ENCODE assay signal across 12 cellular contexts in the genomic region with DNA sequence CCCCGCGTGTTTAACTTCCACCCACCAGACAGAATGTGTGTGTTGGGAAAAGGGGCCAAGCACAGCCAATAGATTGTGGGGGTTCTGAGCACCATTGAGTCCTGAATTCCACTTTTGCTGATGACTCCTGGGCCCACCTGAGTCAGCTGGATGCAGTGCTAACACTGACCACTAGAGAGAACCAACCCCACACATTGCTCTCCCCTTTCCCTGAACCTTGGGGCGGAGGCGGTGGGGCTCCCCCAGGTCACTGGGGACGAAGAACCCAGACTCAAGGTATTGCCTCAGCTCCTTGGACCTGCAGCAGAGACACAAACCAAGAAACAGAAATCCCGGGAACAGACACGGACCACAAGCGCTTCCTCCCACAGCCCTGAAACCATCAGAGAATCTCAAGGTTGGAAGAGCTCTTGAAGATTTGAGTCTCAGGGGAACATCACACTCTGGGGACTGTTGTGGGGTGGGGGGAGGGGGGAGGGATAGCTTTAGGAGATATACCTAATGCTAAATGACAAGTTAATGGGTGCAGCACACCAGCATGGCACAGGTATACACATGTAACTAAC. TPM values are rescaled to one million over a fixed set of nuclear protein-coding genes. Genes with fewer than 3 reads are reported as not detected.
A peak's percentile ranks its signal among the peaks of the same experiment; 100 is the strongest.
DNase-seq lines count a peak whose midpoint lies in the region; ATAC-seq, FAIRE-seq and TF ChIP-seq lines count a peak whose summit lies in the region.
"Not testable (repeated sequence)": the region's sequence is repeated elsewhere in the genome, so short reads cannot be mapped to it uniquely, and the experiment has no call there.
"Had no signal": no experiment of that assay in that cellular context is flagged by ENCODE, and none has a peak within 500 bp of the region (broad histone marks: within the 10 kb centered on the region; RNA-seq: fewer than 3 reads in every experiment).

No MANE protein-coding gene starts in this region.

- not testable (repeated sequence) for FAIRE-seq in GM12878 (lab: Jason Lieb, UNC)

- not testable (repeated sequence) for H3K4me3 Mint-ChIP-seq in GM23338, naive B cell

- in situ Hi-C loops in GM12878 (cut with MboI) = not testable (repeated sequence)

- ATAC-seq in GM23338 (peak; percentile 92), GM12878 (peak; percentile 94), naive B cell (ENCODE audit: low read depth in 2 of 2) (peak; percentile 25 to 37)

- TF ChIP-seq CTCF in GM23338 (conservative IDR thresholded peaks at IDR 0.05; ENCODE audit: low read depth in 2 of 2) (peak; percentile 0 to 51; a peak in 2 of 4 replicates), SK-N-SH (IDR thresholded peaks at IDR 0.05) (0 out of 2 replicates have a peak, but pooled peaks have one; percentile 7)
- not testable (repeated sequence) for TF ChIP-seq CTCF in GM12878 (IDR thresholded peaks at IDR 0.05 in 2 of 3, conservative IDR thresholded peaks at IDR 0.05 in 1 of 3; ENCODE audit: control insufficient read depth in 2 of 3, extremely low read depth in 1 of 3, insufficient read depth in 1 of 3, low read depth in 3 of 3, low read length in 3 of 3)

- not testable (repeated sequence) for H3K4me2 ChIP-seq in GM23338; SK-N-SH; GM12878 (ENCODE audit: control insufficient read depth, insufficient read depth)

- not testable (repeated sequence) for H3K9me3 ChIP-seq in SK-N-SH; GM12878 (replicated peaks; ENCODE audit: control insufficient read depth, insufficient read depth, low read length)

- peak overlapping the region; percentile 66; the same call in 1 of the 2 replicates for H3K27ac Mint-ChIP-seq in GM23338
- H3K27ac Mint-ChIP-seq in naive B cell = not testable (repeated sequence)

- not testable (repeated sequence) for H3K4me1 ChIP-seq in GM23338 (ENCODE audit: insufficient read depth); SK-N-SH (ENCODE audit: control insufficient read depth in 1 of 2, insufficient read depth in 2 of 2, low read depth in 1 of 2, low read length in 1 of 2); GM12878 (ENCODE audit: control insufficient read depth, insufficient read depth, low read length)

- not testable (repeated sequence) for TF ChIP-seq RAD21 in SK-N-SH (IDR thresholded peaks at IDR 0.05; ENCODE audit: low read length); GM12878 (IDR thresholded peaks at IDR 0.05; ENCODE audit: insufficient read depth, low read depth, low read length)

- not testable (repeated sequence) for H3K9me2 ChIP-seq in GM23338 (ENCODE audit: insufficient read depth); SK-N-SH

- H3K36me3 ChIP-seq in GM23338 (ENCODE audit: insufficient read depth); SK-N-SH (replicated peaks in 1 of 2; ENCODE audit: control insufficient read depth in 1 of 2, insufficient read depth in 2 of 2, low read length in 1 of 2); GM12878 (ENCODE audit: control insufficient read depth in 2 of 2, insufficient read depth in 2 of 2, low read length in 1 of 2): not testable (repeated sequence)

- not testable (repeated sequence) for H3K27me3 ChIP-seq in GM23338 (ENCODE audit: insufficient read depth); SK-N-SH (ENCODE audit: insufficient read depth); GM12878 (replicated peaks in 1 of 2; ENCODE audit: control insufficient read depth in 2 of 2, insufficient read depth in 2 of 2, low read length in 1 of 2)

- not testable (repeated sequence) for H3K79me2 ChIP-seq in GM23338 (replicated peaks; ENCODE audit: insufficient read depth); SK-N-SH (ENCODE audit: insufficient read depth); GM12878 (ENCODE audit: control insufficient read depth, insufficient read depth, low read length)

- TF ChIP-seq EP300 in SK-N-SH (IDR thresholded peaks at IDR 0.05; ENCODE audit: borderline replicate concordance in 1 of 2, low read depth in 1 of 2, low read length in 1 of 2); GM12878 (IDR thresholded peaks at IDR 0.05; ENCODE audit: borderline replicate concordance in 1 of 2, control insufficient read depth in 1 of 2, low read depth in 2 of 2, low read length in 2 of 2): not testable (repeated sequence)

- RAD21 ChIA-PET in GM12878 (lab: Charles Lee; ENCODE audit: unreplicated experiment) = not testable (repeated sequence)

- H2AFZ ChIP-seq in GM23338; SK-N-SH (ENCODE audit: low read depth); GM12878 (ENCODE audit: control insufficient read depth, low read depth, low read length): not testable (repeated sequence)

- TF ChIP-seq POLR2A in GM12878 (IDR thresholded peaks at IDR 0.05; ENCODE audit: low read depth, low read length) = not testable (repeated sequence)

- not testable (repeated sequence) for H3K4me1 Mint-ChIP-seq in GM23338, naive B cell

- CTCF ChIA-PET in SK-N-SH (lab: Yijun Ruan, JAX) = interaction anchor here (0.6 to 0.7 kb wide), 2 partner anchors 8 to 44 kb away, joined by 3 to 4 read pairs; no protein-coding TSS in a partner anchor
- CTCF ChIA-PET in GM12878 (lab: Yijun Ruan, JAX) = interaction anchor here (0.6 to 1.4 kb wide), 5 partner anchors 8 to 259 kb away, joined by 3 to 6 read pairs (median 4); no protein-coding TSS in a partner anchor

- SMC1A ChIA-PET in GM12878 (lab: Charles Lee; ENCODE audit: uncharacterized antibody, unreplicated experiment) = interaction anchor here (0.6 kb wide), 1 partner anchor 74 kb away, joined by 3 read pairs; no protein-coding TSS in a partner anchor

- BruUV-seq in GM12878 (replicated peaks; lab: Mats Ljungman, UMichigan) = not testable (repeated sequence)

- H3K4me3 ChIP-seq in GM23338; SK-N-SH (ENCODE audit: low read depth in 2 of 2, low read length in 1 of 2); GM12878: not testable (repeated sequence)

- DNase-seq in GM23338 (ENCODE audit: low spot score); SK-N-SH; GM12878 (ENCODE audit: low read depth, low spot score); naive B cell: not testable (repeated sequence)

- not testable (repeated sequence) for H3K27me3 Mint-ChIP-seq in GM23338 (ENCODE audit: insufficient read depth, low read depth, poor library complexity)
- peaks cover 0 to 12% (median 7%) of the 10 kb centered on the region in 3 donors for H3K27me3 Mint-ChIP-seq in naive B cell

- not testable (repeated sequence) for H3K27ac ChIP-seq in GM23338 (ENCODE audit: low read depth); SK-N-SH (ENCODE audit: low read depth in 2 of 2, low read length in 1 of 2); GM12878 (ENCODE audit: control insufficient read depth, insufficient read depth)

- not testable (repeated sequence) for H3K9ac ChIP-seq in SK-N-SH; GM12878 (ENCODE audit: control insufficient read depth, insufficient read depth, low read length)

- WGBS in SK-N-SH (ENCODE audit: low lambda C conversion rate) = 70% methylated on average over 4 of the region's 8 CpGs
- 23% methylated on average over 6 of the region's 8 CpGs for WGBS in GM12878 (ENCODE audit: insufficient coverage, insufficient replicate concordance, low lambda C conversion rate, missing lambda C conversion rate)

- H3K36me3 Mint-ChIP-seq in GM23338 (ENCODE audit: low read depth); naive B cell: not testable (repeated sequence)

- POLR2A ChIA-PET in SK-N-SH (lab: Yijun Ruan, JAX); GM12878 (lab: Charles Lee): not testable (repeated sequence)

- not testable (repeated sequence) for H4K20me1 ChIP-seq in GM23338 (replicated peaks; ENCODE audit: insufficient read depth); SK-N-SH (ENCODE audit: insufficient read depth); GM12878 (ENCODE audit: control insufficient read depth, insufficient read depth)

- H3F3A ChIP-seq in GM23338 (replicated peaks; ENCODE audit: low read depth); SK-N-SH (replicated peaks; ENCODE audit: insufficient read depth): not testable (repeated sequence)

- not testable (repeated sequence) for H3K9me3 Mint-ChIP-seq in GM23338, naive B cell

- intact Hi-C loops in GM12878 (cut with micrococcal nuclease; ENCODE audit: unreplicated experiment) = not testable (repeated sequence)

RNA-seq across cellular contexts. Expression of gene CSH2, which starts 0.7 kb away (rescaled TPM):
- not detected in 2 replicates for total RNA-seq in GM23338 (2014; rRNA removed; shearing (Covaris generic))
- polyA plus RNA-seq in GM23338 (2016; fragmentation: Nextera tagmentation; extraction: Ambion mirVana) = 0.37 and 0.43 TPM in 2 replicates
- not detected in 2 replicates for polyA plus RNA-seq in SK-N-SH (2012; rRNA removed)
- not detected in 2 replicates for polyA plus RNA-seq in SK-N-SH (2012; cell fraction: cytosol; rRNA removed)
- polyA plus RNA-seq in SK-N-SH (2012; cell fraction: nucleus; rRNA removed) = not detected in 2 replicates
- not detected in 2 replicates for total RNA-seq in GM12878 (2013; cell fraction: nucleolus; rRNA removed)
- not detected in 2 replicates for total RNA-seq in GM12878 (2014; rRNA removed)
- total RNA-seq in GM12878 (2014; rRNA removed; fragmentation: Illumina TruSeq; extraction: Trizol) = not detected in 2 replicates
- total RNA-seq in GM12878 (2021) = not detected in 2 replicates
- polyA plus RNA-seq in GM12878 (2011; ENCODE audit: low read depth) = not detected
- polyA plus RNA-seq in GM12878 (2011; rRNA removed) = not detected in 2 replicates
- polyA plus RNA-seq in GM12878 (2011; cell fraction: cytosol; rRNA removed) = not detected in 2 replicates
- polyA plus RNA-seq in GM12878 (2011; cell fraction: nucleus; rRNA removed) = not detected in 2 replicates
- not detected in 2 replicates for polyA plus RNA-seq in GM12878 (2012)
- polyA plus RNA-seq in GM12878 (2014; fragmentation: Illumina TruSeq; extraction: Trizol) = not detected in 2 replicates
- not detected for polyA plus RNA-seq in GM12878 (2014; fragmentation: Nextera tagmentation; extraction: Ambion mirVana)
- polyA plus RNA-seq in GM12878 (2014; rRNA removed) = not detected in 2 replicates
- polyA plus RNA-seq in GM12878 (2016; fragmentation: Nextera tagmentation; extraction: Ambion mirVana) = not detected
- not detected in 2 replicates for polyA minus RNA-seq in GM12878 (2011; rRNA and poly(A)+ RNA removed)
- polyA minus RNA-seq in GM12878 (2011; cell fraction: cytosol; rRNA and poly(A)+ RNA removed) = not detected in 2 replicates
- not detected in 2 replicates for polyA minus RNA-seq in GM12878 (2011; cell fraction: nucleus; rRNA and poly(A)+ RNA removed)
- polyA plus RNA-seq in naive B cell (ENCODE audit: low read depth in 6 of 6) = not detected
- total RNA-seq: CD4-positive, alpha-beta T cell; Daoy; G401; GM23248; Right ventricle myocardium inferior; RPMI7951; SJCRH30 had no signal
- polyA plus RNA-seq: AG04450, GM23248 had no signal

RNA-seq across cellular contexts. Expression of gene GH2, which starts 7.6 kb away (rescaled TPM):
- 0.27 and 0.59 TPM in 2 replicates for total RNA-seq in GM23338 (2014; rRNA removed; shearing (Covaris generic))
- polyA plus RNA-seq in GM23338 (2016; fragmentation: Nextera tagmentation; extraction: Ambion mirVana) (2.3 TPM in 2 replicates), SK-N-SH (2012; rRNA removed) (not detected in 2 replicates), GM12878 (2011; rRNA removed) (not detected in 2 replicates), GM12878 (2014; fragmentation: Illumina TruSeq; extraction: Trizol) (not detected in 2 replicates), GM12878 (2014; fragmentation: Nextera tagmentation; extraction: Ambion mirVana) (not detected), GM12878 (2014; rRNA removed) (not detected in 2 replicates), GM12878 (2016; fragmentation: Nextera tagmentation; extraction: Ambion mirVana) (not detected), naive B cell (ENCODE audit: low read depth in 6 of 6) (not detected)
- polyA plus RNA-seq in SK-N-SH (2012; cell fraction: cytosol; rRNA removed) = not detected in 2 replicates
- polyA plus RNA-seq in SK-N-SH (2012; cell fraction: nucleus; rRNA removed) = not detected in 2 replicates
- total RNA-seq in GM12878 (2013; cell fraction: nucleolus; rRNA removed) = not detected in 2 replicates
- total RNA-seq in GM12878 (2014; rRNA removed) (not detected in 2 replicates), GM12878 (2014; rRNA removed; fragmentation: Illumina TruSeq; extraction: Trizol) (not detected in 2 replicates), GM12878 (2021) (not detected in 2 replicates)
- not detected for polyA plus RNA-seq in GM12878 (2011; ENCODE audit: low read depth)
- not detected in 2 replicates for polyA plus RNA-seq in GM12878 (2011; cell fraction: cytosol; rRNA removed)
- polyA plus RNA-seq in GM12878 (2011; cell fraction: nucleus; rRNA removed) = not detected in 2 replicates
- not detected in 2 replicates for polyA plus RNA-seq in GM12878 (2012)
- polyA minus RNA-seq in GM12878 (2011; rRNA and poly(A)+ RNA removed) = not detected in 2 replicates
- polyA minus RNA-seq in GM12878 (2011; cell fraction: cytosol; rRNA and poly(A)+ RNA removed) = not detected in 2 replicates
- polyA minus RNA-seq in GM12878 (2011; cell fraction: nucleus; rRNA and poly(A)+ RNA removed) = not detected in 2 replicates
- total RNA-seq: CD4-positive, alpha-beta T cell; Daoy; G401; GM23248; Right ventricle myocardium inferior; RPMI7951; SJCRH30 had no signal
- polyA plus RNA-seq: AG04450, GM23248 had no signal

RNA-seq across cellular contexts. Expression of gene CSH1, which starts 22.2 kb away (rescaled TPM):
- total RNA-seq in GM23338 (2014; rRNA removed; shearing (Covaris generic)) = not detected in 2 replicates
- polyA plus RNA-seq in GM23338 (2016; fragmentation: Nextera tagmentation; extraction: Ambion mirVana) (0.68 TPM in 1 of 2 replicates, not detected in the other), SK-N-SH (2012; rRNA removed) (not detected in 2 replicates), GM12878 (2011; rRNA removed) (not detected in 2 replicates), GM12878 (2014; fragmentation: Illumina TruSeq; extraction: Trizol) (not detected in 2 replicates), GM12878 (2014; fragmentation: Nextera tagmentation; extraction: Ambion mirVana) (not detected), GM12878 (2014; rRNA removed) (not detected in 2 replicates), GM12878 (2016; fragmentation: Nextera tagmentation; extraction: Ambion mirVana) (not detected), naive B cell (ENCODE audit: low read depth in 6 of 6) (not detected)
- polyA plus RNA-seq in SK-N-SH (2012; cell fraction: cytosol; rRNA removed) = not detected in 2 replicates
- polyA plus RNA-seq in SK-N-SH (2012; cell fraction: nucleus; rRNA removed) = not detected in 2 replicates
- total RNA-seq in GM12878 (2013; cell fraction: nucleolus; rRNA removed) = not detected in 2 replicates
- total RNA-seq in GM12878 (2014; rRNA removed) (not detected in 2 replicates), GM12878 (2014; rRNA removed; fragmentation: Illumina TruSeq; extraction: Trizol) (not detected in 2 replicates), GM12878 (2021) (not detected in 2 replicates)
- not detected for polyA plus RNA-seq in GM12878 (2011; ENCODE audit: low read depth)
- polyA plus RNA-seq in GM12878 (2011; cell fraction: cytosol; rRNA removed) = not detected in 2 replicates
- polyA plus RNA-seq in GM12878 (2011; cell fraction: nucleus; rRNA removed) = not detected in 2 replicates
- not detected in 2 replicates for polyA plus RNA-seq in GM12878 (2012)
- not detected in 2 replicates for polyA minus RNA-seq in GM12878 (2011; rRNA and poly(A)+ RNA removed)
- polyA minus RNA-seq in GM12878 (2011; cell fraction: cytosol; rRNA and poly(A)+ RNA removed) = not detected in 2 replicates
- polyA minus RNA-seq in GM12878 (2011; cell fraction: nucleus; rRNA and poly(A)+ RNA removed) = not detected in 2 replicates
- total RNA-seq: CD4-positive, alpha-beta T cell; Daoy; G401; GM23248; Right ventricle myocardium inferior; RPMI7951; SJCRH30 had no signal
- polyA plus RNA-seq: AG04450, GM23248 had no signal

RNA-seq across cellular contexts. Expression of gene SMARCD2, which starts 31.7 kb away (rescaled TPM):
- 121 and 133 TPM in 2 replicates for total RNA-seq in GM23338 (2014; rRNA removed; shearing (Covaris generic))
- polyA plus RNA-seq in GM23338 (2016; fragmentation: Nextera tagmentation; extraction: Ambion mirVana) (34.9 and 36.4 TPM in 2 replicates), SK-N-SH (2012; rRNA removed) (89.1 and 106 TPM in 2 replicates), GM12878 (2011; rRNA removed) (33.4 and 78.4 TPM in 2 replicates), GM12878 (2014; fragmentation: Illumina TruSeq; extraction: Trizol) (56.1 and 71.5 TPM in 2 replicates), GM12878 (2014; fragmentation: Nextera tagmentation; extraction: Ambion mirVana) (1 to 10 TPM; 2.4 to 5.6 TPM), GM12878 (2014; rRNA removed) (72.7 and 80.6 TPM in 2 replicates), GM12878 (2016; fragmentation: Nextera tagmentation; extraction: Ambion mirVana) (10 to 100 TPM; 13.7 to 47.8 TPM), naive B cell (ENCODE audit: low read depth in 6 of 6) (100 to 1,000 TPM in 2 of 6 donors, 10 to 100 TPM in 4; 62.0 to 142 (median 95.1) TPM)
- polyA plus RNA-seq in SK-N-SH (2012; cell fraction: cytosol; rRNA removed) = 62.3 and 82.2 TPM in 2 replicates
- polyA plus RNA-seq in SK-N-SH (2012; cell fraction: nucleus; rRNA removed) = 84.7 and 121 TPM in 2 replicates
- 50.6 and 66.0 TPM in 2 replicates for total RNA-seq in GM12878 (2013; cell fraction: nucleolus; rRNA removed)
- total RNA-seq in GM12878 (2014; rRNA removed) (111 and 112 TPM in 2 replicates), GM12878 (2014; rRNA removed; fragmentation: Illumina TruSeq; extraction: Trizol) (53.4 and 55.6 TPM in 2 replicates), GM12878 (2021) (95.3 and 97.9 TPM in 2 replicates)
- polyA plus RNA-seq in GM12878 (2011; ENCODE audit: low read depth) = 34.4 TPM
- polyA plus RNA-seq in GM12878 (2011; cell fraction: cytosol; rRNA removed) = 64.8 and 68.5 TPM in 2 replicates
- polyA plus RNA-seq in GM12878 (2011; cell fraction: nucleus; rRNA removed) = 115 and 124 TPM in 2 replicates
- 58.5 and 59.6 TPM in 2 replicates for polyA plus RNA-seq in GM12878 (2012)
- polyA minus RNA-seq in GM12878 (2011; rRNA and poly(A)+ RNA removed) = 70.7 and 72.3 TPM in 2 replicates
- polyA minus RNA-seq in GM12878 (2011; cell fraction: cytosol; rRNA and poly(A)+ RNA removed) = 20.0 and 38.9 TPM in 2 replicates
- 44.1 and 77.4 TPM in 2 replicates for polyA minus RNA-seq in GM12878 (2011; cell fraction: nucleus; rRNA and poly(A)+ RNA removed)

RNA-seq across cellular contexts. Expression of gene CSHL1, which starts 36.9 kb away (rescaled TPM):
- not detected in 2 replicates for total RNA-seq in GM23338 (2014; rRNA removed; shearing (Covaris generic))
- polyA plus RNA-seq in GM23338 (2016; fragmentation: Nextera tagmentation; extraction: Ambion mirVana) (0.44 TPM in 1 of 2 replicates, not detected in the other), SK-N-SH (2012; rRNA removed) (not detected in 2 replicates), GM12878 (2011; rRNA removed) (not detected in 2 replicates), GM12878 (2014; fragmentation: Illumina TruSeq; extraction: Trizol) (not detected in 2 replicates), GM12878 (2014; fragmentation: Nextera tagmentation; extraction: Ambion mirVana) (not detected), GM12878 (2014; rRNA removed) (not detected in 2 replicates), GM12878 (2016; fragmentation: Nextera tagmentation; extraction: Ambion mirVana) (not detected), naive B cell (ENCODE audit: low read depth in 6 of 6) (not detected)
- not detected in 2 replicates for polyA plus RNA-seq in SK-N-SH (2012; cell fraction: cytosol; rRNA removed)
- polyA plus RNA-seq in SK-N-SH (2012; cell fraction: nucleus; rRNA removed) = not detected in 2 replicates
- not detected in 2 replicates for total RNA-seq in GM12878 (2013; cell fraction: nucleolus; rRNA removed)
- total RNA-seq in GM12878 (2014; rRNA removed) (not detected in 2 replicates), GM12878 (2014; rRNA removed; fragmentation: Illumina TruSeq; extraction: Trizol) (not detected in 2 replicates), GM12878 (2021) (not detected in 2 replicates)
- polyA plus RNA-seq in GM12878 (2011; ENCODE audit: low read depth) = not detected
- not detected in 2 replicates for polyA plus RNA-seq in GM12878 (2011; cell fraction: cytosol; rRNA removed)
- polyA plus RNA-seq in GM12878 (2011; cell fraction: nucleus; rRNA removed) = not detected in 2 replicates
- not detected in 2 replicates for polyA plus RNA-seq in GM12878 (2012)
- not detected in 2 replicates for polyA minus RNA-seq in GM12878 (2011; rRNA and poly(A)+ RNA removed)
- polyA minus RNA-seq in GM12878 (2011; cell fraction: cytosol; rRNA and poly(A)+ RNA removed) = not detected in 2 replicates
- polyA minus RNA-seq in GM12878 (2011; cell fraction: nucleus; rRNA and poly(A)+ RNA removed) = not detected in 2 replicates
- total RNA-seq: CD4-positive, alpha-beta T cell; Daoy; G401; GM23248; Right ventricle myocardium inferior; RPMI7951; SJCRH30 had no signal
- polyA plus RNA-seq: AG04450, GM23248 had no signal

Comparison
In these comparisons a context has a peak if more than half of its experiments do, and no peak if none do; other contexts are left out.
1. ATAC-seq: peak in every context shown above with its lines; median percentile 94 in GM12878; 92 in GM23338; 31 in naive B cell.